Comparison of ENCODE assay signal across 21 cellular contexts in the genomic region with DNA sequence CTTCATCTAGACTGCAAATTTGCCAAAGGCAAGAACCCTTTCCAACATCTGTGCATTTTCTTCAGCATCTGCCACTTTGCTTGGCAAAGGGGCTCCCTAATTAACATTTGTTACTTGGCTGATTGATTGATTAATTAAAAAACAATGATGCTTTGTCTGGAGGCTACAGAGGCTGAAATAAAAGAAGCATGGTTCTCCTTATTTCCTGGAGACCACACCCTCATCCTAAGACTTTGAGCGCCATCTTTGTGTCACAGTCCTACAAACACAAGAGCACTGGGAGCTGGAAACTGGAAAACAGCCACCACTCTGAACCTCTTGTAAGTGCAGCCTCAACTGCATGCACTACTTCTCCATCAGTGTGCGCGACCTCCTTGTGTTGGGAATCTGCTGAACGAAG.
"Had no signal": no experiment of that assay in that cellular context is flagged by ENCODE, and none has a peak within 500 bp of the region (broad histone marks: within the 10 kb centered on the region; RNA-seq: fewer than 3 reads in every experiment).

No MANE protein-coding gene starts in this region.

- H3K27me3 ChIP-seq: brain microvascular endothelial cell, cardiac muscle cell had no signal

- H3K36me3 ChIP-seq: brain microvascular endothelial cell, cardiac muscle cell had no signal

- H3K4me3 ChIP-seq: cardiac muscle cell, SK-N-MC had no signal

- DNase-seq: activated B cell treated with CpG ODN at 0.5 μM for 24 hours; activated CD4-positive, alpha-beta T cell treated with anti-CD3 and anti-CD28 coated beads for 1 hour; activated CD4-positive, alpha-beta T cell treated with anti-CD3 and anti-CD28 coated beads, Interleukin-2, amount 10 ng/mL, durations not matched to agents 24 days and 14 days; activated CD4-positive, alpha-beta T cell treated with anti-CD3 and anti-CD28 coated beads, Interleukin-2, amount 50 U/mL, for 48 hours; activated CD8-positive, alpha-beta memory T cell treated with anti-CD3 and anti-CD28 coated beads, Interleukin-2, amount 10 ng/mL, durations not matched to agents 7 days and 5 days; activated effector memory CD4-positive, alpha-beta T cell treated with anti-CD3 and anti-CD28 coated beads, Interleukin-2, amount 50 U/mL, for 16 hours; activated naive CD4-positive, alpha-beta T cell treated with Interleukin-2 at 50 U/mL for 16 hours; activated T-cell treated with anti-CD3 and anti-CD28 coated beads, Interleukin-2, amount 50 U/mL, for 4 hours; brain microvascular endothelial cell; KG1; NCI-H1092; NCI-H1417; NCI-H1930; NCI-H2171; NCI-H2227 treated with DMSO at 0.1 percent for 48 hours; SHP77 treated with DMSO at 0.1 percent for 48 hours; T-cell; T-helper 2 cell; T1000 had no signal

- ATAC-seq: activated CD8-positive, alpha-beta memory T cell treated with anti-CD3 and anti-CD28 coated beads, Interleukin-2, amount 10 ng/mL, durations not matched to agents 7 days and 5 days; activated T-cell treated with anti-CD3 and anti-CD28 coated beads, Interleukin-2, amount 50 U/mL, for 4 hours; T-cell had no signal

- H3K27ac ChIP-seq: brain microvascular endothelial cell, cardiac muscle cell, SK-N-MC had no signal
